18 cellular contexts compared by ENCODE assay signal in genomic region chr18:10579079-10579867, GRCh38. TPM values are rescaled to one million over a fixed set of nuclear protein-coding genes. Genes with fewer than 3 reads are reported as not detected.
DNase-seq lines count a peak whose midpoint lies in the region; ATAC-seq and TF ChIP-seq lines count a peak whose summit lies in the region.
"Had no signal": no experiment of that assay in that cellular context is flagged by ENCODE, and none has a peak within 500 bp of the region (broad histone marks: within the 10 kb centered on the region; RNA-seq: fewer than 3 reads in every experiment).

No MANE protein-coding gene starts in this region.

- H3K9ac ChIP-seq in H9 (ENCODE audit: extremely low read depth, insufficient read length, low read length) = no peak overlapping the region

- intact Hi-C loops in Right ventricle myocardium inferior (cut with DNase I) = no loop called here

- H3K4ac ChIP-seq in H9 (ENCODE audit: low read depth, low read length) = no peak overlapping the region

- DNase-seq in AG04449 (ENCODE audit: low read depth, low spot score) (peak; percentile 44), H9 (no peak), brain microvascular endothelial cell (peak; percentile 47), islet precursor cell (peak; percentile 7), Right ventricle myocardium inferior (ENCODE audit: missing footprints) (no peak), NCI-H2107 (lab: John Stamatoyannopoulos, UW) (no peak)
- DNase-seq in stimulated activated naive CD4-positive, alpha-beta T cell (lab: John Stamatoyannopoulos, UW) = no peak
- DNase-seq: activated CD8-positive, alpha-beta memory T cell treated with anti-CD3 and anti-CD28 coated beads for 24 hours; activated effector memory CD4-positive, alpha-beta T cell treated with anti-CD3 and anti-CD28 coated beads, Interleukin-2, amount 50 U/mL, for 16 hours; BE2C; DMS79; natural killer cell; NCI-H146; retina; WERI-Rb-1 had no signal

- no peak overlapping the region for H2AFZ ChIP-seq in H9 (ENCODE audit: low read length)

- H3K79me1 ChIP-seq in H9 (ENCODE audit: insufficient read depth, low read depth, low read length, poor library complexity, severe bottlenecking) = no peaks in the 10 kb centered on the region

- H3K14ac ChIP-seq in H9 (ENCODE audit: insufficient read depth, low read length) = no peak overlapping the region

- H3K4me3 ChIP-seq in AG04449 (ENCODE audit: low read depth, low read length) (no peak overlapping the region), brain microvascular endothelial cell (ENCODE audit: low read depth, low read length) (no peak overlapping the region)
- H3K4me3 ChIP-seq: ascending aorta, lung had no signal

- H2BK12ac ChIP-seq in H9 (ENCODE audit: insufficient read length, low read depth, low read length) = no peak overlapping the region

- in situ Hi-C loops in brain microvascular endothelial cell (cut with HindIII; ENCODE audit: low pct_ligation_motif_present, low sequenced_read_pairs) = no loop called here

- no peak overlapping the region for H3K27ac Mint-ChIP-seq in H9
- H3K27ac Mint-ChIP-seq: natural killer cell had no signal

- H3K27me3 ChIP-seq in H9 (ENCODE audit: insufficient read depth, low read length) = no peaks in the 10 kb centered on the region
- no peaks in the 10 kb centered on the region for H3K27me3 ChIP-seq in brain microvascular endothelial cell (replicated peaks)
- H3K27me3 ChIP-seq: ascending aorta, BE2C had no signal

- no peak overlapping the region for H3K56ac ChIP-seq in H9 (ENCODE audit: insufficient read length, low read depth, low read length)

- H4K91ac ChIP-seq in H9 (ENCODE audit: insufficient read length, low read depth, low read length) = no peak overlapping the region

- peaks cover 11% of the 10 kb centered on the region for H3K9me3 ChIP-seq in H9 (ENCODE audit: control insufficient read depth, low read depth, low read length)
- H3K9me3 ChIP-seq: ascending aorta, BE2C had no signal

- no peaks in the 10 kb centered on the region for H3K23me2 ChIP-seq in H9 (ENCODE audit: insufficient read length, low read depth, low read length, poor library complexity, severe bottlenecking)

- H4K5ac ChIP-seq in H9 (ENCODE audit: insufficient read length, low read depth, low read length) = no peak overlapping the region

- H3K79me2 ChIP-seq in H9 (ENCODE audit: insufficient read depth, low read length) = no peaks in the 10 kb centered on the region

- H3K4me3 Mint-ChIP-seq in H9 = no peak overlapping the region
- H3K4me3 Mint-ChIP-seq: natural killer cell had no signal

- H3K9me3 Mint-ChIP-seq in H9 = peaks cover 26 to 30% of the 10 kb centered on the region in 2 experiments
- H3K9me3 Mint-ChIP-seq: natural killer cell had no signal

- TF ChIP-seq CTCF in AG04449 (IDR thresholded peaks at IDR 0.05; ENCODE audit: insufficient read depth, low read length, missing control alignments) = no peak
- no peak for TF ChIP-seq CTCF in H9 (conservative IDR thresholded peaks at IDR 0.05)
- no peak for TF ChIP-seq CTCF in brain microvascular endothelial cell (IDR thresholded peaks at IDR 0.05; ENCODE audit: low read depth, low read length, missing control alignments)

- no peak overlapping the region for H2BK20ac ChIP-seq in H9 (ENCODE audit: low read depth, low read length, poor library complexity, severe bottlenecking)

- H3K36me3 Mint-ChIP-seq in H9 (ENCODE audit: insufficient read depth in 1 of 3, low read depth in 3 of 3) = peaks cover 15 to 30% (median 18%) of the 10 kb centered on the region in 3 experiments
- H3K36me3 Mint-ChIP-seq: natural killer cell had no signal

- no peaks in the 10 kb centered on the region for H4K20me1 ChIP-seq in H9 (ENCODE audit: control insufficient read depth, insufficient read depth, insufficient read length)

- no peaks in the 10 kb centered on the region; the same call in 1 of the 2 replicates for H3K27me3 Mint-ChIP-seq in H9 (ENCODE audit: low read depth)

- H2BK15ac ChIP-seq in H9 (ENCODE audit: low read depth, low read length) = peak overlapping the region; percentile 68; the same call in 1 of the 2 replicates

- H3T11ph ChIP-seq in H9 (ENCODE audit: low read length) = no peak overlapping the region

- H3K27ac ChIP-seq in H9 (ENCODE audit: insufficient read length, low read depth, low read length) (no peak overlapping the region), brain microvascular endothelial cell (no peak overlapping the region)
- H3K27ac ChIP-seq: ascending aorta, WERI-Rb-1 had no signal

- H2AK5ac ChIP-seq in H9 (ENCODE audit: insufficient read length, low read length) = no peak overlapping the region

- peaks cover 3% of the 10 kb centered on the region; the same call in 1 of the 2 replicates for H3K4me1 ChIP-seq in H9 (ENCODE audit: insufficient read depth, low read length)
- H3K4me1 ChIP-seq: ascending aorta, BE2C had no signal

- POLR2A ChIA-PET in AG04449 (lab: Yijun Ruan, JAX) = no interaction called here

- no peak overlapping the region for H3K4me2 ChIP-seq in H9 (ENCODE audit: insufficient read depth, insufficient read length, low read length)

- no peak overlapping the region for H2BK5ac ChIP-seq in H9 (ENCODE audit: insufficient read length, low read length)

- peaks cover 0 to 9% of the 10 kb centered on the region in 2 experiments; a peak in 3 of 4 replicates for H3K4me1 Mint-ChIP-seq in H9
- H3K4me1 Mint-ChIP-seq: natural killer cell had no signal

- WGBS in H9 (ENCODE audit: extremely low coverage, insufficient read length, low lambda C conversion rate) = no CpG with 5 or more reads among the region's 12 CpGs

- H2BK120ac ChIP-seq in H9 (ENCODE audit: low read depth, low read length, poor library complexity, severe bottlenecking) = no peak overlapping the region

- H3K23ac ChIP-seq in H9 (ENCODE audit: insufficient read length, low read depth, low read length) = no peak overlapping the region

- H4K8ac ChIP-seq in H9 (replicated peaks; ENCODE audit: insufficient read length, low read depth, low read length) = no peak overlapping the region

- H3K18ac ChIP-seq in H9 (ENCODE audit: insufficient read length, low read depth, low read length) = no peak overlapping the region

- no peaks in the 10 kb centered on the region for H3K36me3 ChIP-seq in brain microvascular endothelial cell (replicated peaks)
- H3K36me3 ChIP-seq: ascending aorta, BE2C, WERI-Rb-1 had no signal

- ATAC-seq in HG03097 (IDR thresholded peaks at IDR 0.05; ENCODE audit: low FRiP score, unreplicated experiment) = no peak
- no peak for ATAC-seq in Right ventricle myocardium inferior
- ATAC-seq: natural killer cell had no signal

- CTCF ChIA-PET in AG04449 (lab: Yijun Ruan, JAX) = interaction anchor here (0.8 to 1.2 kb wide), 2 partner anchors 19 kb away, joined by 3 to 5 read pairs; no protein-coding TSS in a partner anchor

RNA-seq across cellular contexts. Expression of gene NAPG, which starts 53.4 kb away (rescaled TPM):
- total RNA-seq in H9 (2021) (26.5 and 30.9 TPM in 2 replicates), Right ventricle myocardium inferior (30.8 TPM)

Comparison
In these comparisons a context has a peak if more than half of its experiments do, and no peak if none do; other contexts are left out.
1. DNase-seq: peak in AG04449 (single experiment), brain microvascular endothelial cell (single experiment) and islet precursor cell (single experiment); none in H9 (single experiment), stimulated activated naive CD4-positive, alpha-beta T cell (0 of 6), Right ventricle myocardium inferior (single experiment) and NCI-H2107 (single experiment).